In the genomic region with DNA sequence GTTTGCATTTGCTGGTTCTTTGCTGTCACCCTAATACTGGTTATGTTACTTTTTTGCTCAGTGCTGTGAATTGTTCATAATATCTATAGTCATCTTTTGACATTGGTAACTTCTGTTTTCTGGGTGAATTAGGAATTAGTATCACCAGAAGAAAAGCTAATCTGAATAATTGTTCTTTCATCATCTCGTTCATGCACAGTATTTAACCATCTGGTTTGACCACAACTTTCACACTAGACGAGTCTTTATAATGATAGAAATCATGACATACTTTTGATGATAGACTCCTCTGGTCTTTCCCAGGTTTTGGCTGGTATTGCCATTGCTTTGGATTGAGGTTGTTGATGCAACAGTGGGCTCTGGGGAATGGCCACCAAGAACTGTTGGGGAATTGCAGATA, we compare ENCODE assay signal across 30 cellular contexts. TPM values are rescaled to one million over a fixed set of nuclear protein-coding genes. Genes with fewer than 3 reads are reported as not detected.
"Had no signal": no experiment of that assay in that cellular context is flagged by ENCODE, and none has a peak within 500 bp of the region (broad histone marks: within the 10 kb centered on the region; RNA-seq: fewer than 3 reads in every experiment).

No MANE protein-coding gene starts in this region.

- DNase-seq: activated B cell treated with CpG ODN at 0.5 μM for 24 hours; activated CD4-positive, alpha-beta memory T cell treated with anti-CD3 and anti-CD28 coated beads for 36 hours; activated naive CD4-positive, alpha-beta T cell; foreskin keratinocyte; heart left ventricle; hypothalamus; immature natural killer cell; kidney; left colon; mammary epithelial cell; nucleus accumbens; pancreas; retina; stimulated activated CD4-positive, alpha-beta T cell treated with anti-CD3 and anti-CD28 coated beads, Interleukin-12 subunit alpha, Interleukin-12 subunit beta, amount 100 ng/mL, for 4 hours; stimulated activated CD4-positive, alpha-beta T cell treated with anti-CD3 and anti-CD28 coated beads, Interleukin-4, amount 100 ng/mL, for 1 hour; T-helper 1 cell; tibial artery; upper lobe of right lung had no signal

- H3K4me1 Mint-ChIP-seq: activated B cell treated with CpG ODN at 0.5 μM for 24 hours, neural crest cell had no signal

- H3K9me3 ChIP-seq: esophagus muscularis mucosa, pancreas, prostate gland, suprapubic skin, tibial artery, upper lobe of right lung had no signal

- H3K4me3 ChIP-seq: esophagus muscularis mucosa, heart left ventricle, pancreas, prostate gland, skin epidermis, suprapubic skin, tibial artery, upper lobe of right lung had no signal

- H3K27ac Mint-ChIP-seq: activated B cell treated with CpG ODN at 0.5 μM for 24 hours; dendritic cell treated with granulocyte-macrophage colony-stimulating factor and Interleukin-4, amounts not matched to agents 40 ng/mL and 50 ng/mL, for 4 days; T-helper 2 cell treated with Interferon-gamma antibody and Interleukin-4, amounts not matched to agents 5 μg/mL and 100 μg/mL, for 36 hours had no signal

- H3K4me1 ChIP-seq: foreskin keratinocyte, suprapubic skin, upper lobe of right lung had no signal

- ATAC-seq: foreskin keratinocyte, heart left ventricle, left colon, pancreas, sciatic nerve, upper lobe of right lung had no signal

- H3K27ac ChIP-seq: esophagus muscularis mucosa, foreskin keratinocyte, heart left ventricle, pancreas, prostate gland, skin epidermis, suprapubic skin, tibial artery, upper lobe of right lung had no signal

- H3K9me3 Mint-ChIP-seq: central memory CD8-positive, alpha-beta T cell; dendritic cell treated with granulocyte-macrophage colony-stimulating factor and Interleukin-4, amounts not matched to agents 40 ng/mL and 50 ng/mL, for 4 days; immature natural killer cell had no signal

- H3K4me3 Mint-ChIP-seq: activated B cell treated with CpG ODN at 0.5 μM for 24 hours; activated CD4-positive, alpha-beta memory T cell treated with anti-CD3 and anti-CD28 coated beads for 36 hours; central memory CD8-positive, alpha-beta T cell; dendritic cell treated with granulocyte-macrophage colony-stimulating factor and Interleukin-4, amounts not matched to agents 40 ng/mL and 50 ng/mL, for 4 days; immature natural killer cell; neural crest cell; T-helper 2 cell treated with Interferon-gamma antibody and Interleukin-4, amounts not matched to agents 5 μg/mL and 100 μg/mL, for 36 hours had no signal

- H3K36me3 ChIP-seq: prostate gland had no signal

- H3K27me3 ChIP-seq: esophagus muscularis mucosa, foreskin keratinocyte, heart left ventricle, pancreas, suprapubic skin, tibial artery, upper lobe of right lung had no signal

- H3K27me3 Mint-ChIP-seq: activated B cell treated with CpG ODN at 0.5 μM for 24 hours; activated CD4-positive, alpha-beta memory T cell treated with anti-CD3 and anti-CD28 coated beads for 36 hours; central memory CD8-positive, alpha-beta T cell; dendritic cell treated with granulocyte-macrophage colony-stimulating factor and Interleukin-4, amounts not matched to agents 40 ng/mL and 50 ng/mL, for 4 days had no signal

RNA-seq across cellular contexts. Expression of a gene that starts 55.7 kb away (rescaled TPM):
- total RNA-seq: activated B cell treated with CpG ODN at 0.5 μM for 24 hours; activated CD4-positive, alpha-beta memory T cell treated with anti-CD3 and anti-CD28 coated beads for 36 hours; bronchial epithelial cell; esophagus muscularis mucosa; foreskin keratinocyte; heart left ventricle; kidney; left colon; liver; mammary epithelial cell; mucosa of gallbladder; neural crest cell; pancreas; sciatic nerve; upper lobe of right lung had no signal
- polyA plus RNA-seq: foreskin keratinocyte, heart left ventricle, immature natural killer cell, liver, mammary epithelial cell, pancreas had no signal
